ENCODE assay signal across 1 cellular context in the genomic region with DNA sequence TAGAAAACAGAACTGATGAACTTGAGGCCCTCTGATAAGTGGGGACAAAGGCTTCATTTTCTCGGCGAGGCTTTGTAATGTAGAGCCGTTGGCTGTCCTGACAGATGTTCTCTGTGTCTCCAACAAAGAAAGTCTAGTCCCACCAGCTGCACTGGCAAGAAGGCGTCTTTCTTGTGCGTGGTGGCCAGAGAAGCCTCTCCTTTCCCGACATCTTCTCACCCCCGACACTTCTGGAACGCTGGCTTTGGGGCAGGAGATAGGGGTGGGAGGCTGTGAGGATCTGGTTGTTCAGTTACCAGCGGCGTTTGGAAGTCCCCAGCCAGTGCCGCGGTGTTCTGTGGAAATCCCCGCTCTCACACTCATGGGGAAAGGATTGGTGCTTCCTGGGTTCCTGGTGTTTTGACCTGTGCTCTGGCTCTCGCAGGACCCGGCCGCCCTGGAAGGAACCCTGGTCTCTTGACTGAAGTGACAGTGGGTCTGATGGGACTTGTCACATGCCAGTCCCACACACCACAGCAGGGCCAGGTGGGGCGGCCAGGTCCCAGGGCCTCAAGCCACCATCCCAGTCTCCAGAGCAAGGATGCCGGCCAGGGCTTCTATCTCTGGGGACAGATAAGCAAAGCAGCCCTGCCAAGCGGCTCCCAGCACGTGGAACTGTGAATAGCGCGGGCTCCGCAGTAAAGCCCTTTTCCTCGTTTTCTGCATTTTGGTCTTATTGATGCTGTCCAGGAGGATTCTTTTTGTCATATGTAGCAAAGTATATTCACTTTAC.
TF ChIP-seq lines count a peak whose summit lies in the region.

No MANE protein-coding gene starts in this region.

TF ChIP-seq in GM12891, 5 proteins besides CTCF, POLR2A, EP300 and RAD21 (continued from another document):
- TF ChIP-seq POU2F2 (IDR thresholded peaks at IDR 0.05; ENCODE audit: low read depth, low read length) (no peak), PAX5 (IDR thresholded peaks at IDR 0.05; ENCODE audit: insufficient read depth, low read length, severe bottlenecking) (no peak), SPI1 (IDR thresholded peaks at IDR 0.05; ENCODE audit: low read depth, low read length) (no peak), TAF1 (IDR thresholded peaks at IDR 0.05; ENCODE audit: low read depth, low read length) (no peak)
